10 cellular contexts compared by ENCODE assay signal in the genomic region with DNA sequence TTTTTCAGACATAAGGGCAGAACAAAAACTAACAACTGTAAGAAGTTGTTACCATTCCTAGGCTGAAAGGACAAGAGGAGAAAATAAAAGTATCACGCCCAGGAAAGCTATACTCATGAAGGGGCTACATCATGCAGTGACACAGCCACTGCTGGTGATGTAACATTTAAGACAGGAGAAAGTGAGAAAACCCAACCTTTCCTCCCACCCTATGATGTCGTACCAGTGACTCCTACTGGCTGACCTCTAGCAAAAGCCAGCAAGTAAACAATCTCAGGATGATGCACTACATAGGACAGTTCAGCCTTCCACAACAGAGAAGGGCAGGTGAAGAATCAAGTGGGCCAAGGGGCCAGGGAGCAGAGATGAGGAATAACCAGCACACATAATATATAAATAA. TPM values are rescaled to one million over a fixed set of nuclear protein-coding genes. Genes with fewer than 3 reads are reported as not detected.
DNase-seq lines count a peak whose midpoint lies in the region; ATAC-seq and TF ChIP-seq lines count a peak whose summit lies in the region.
"Had no signal": no experiment of that assay in that cellular context is flagged by ENCODE, and none has a peak within 500 bp of the region (broad histone marks: within the 10 kb centered on the region; RNA-seq: fewer than 3 reads in every experiment).

No MANE protein-coding gene starts in this region.

- H3K9me2 ChIP-seq in DOHH2 (replicated peaks; ENCODE audit: control insufficient read depth, low read length) (no peaks in the 10 kb centered on the region), HCT116 (ENCODE audit: insufficient read depth) (no peaks in the 10 kb centered on the region)

- H3K4me1 ChIP-seq in DOHH2 (ENCODE audit: control insufficient read depth, low read length) (peaks cover 6% of the 10 kb centered on the region), HCT116 (ENCODE audit: control insufficient read depth in 1 of 2, insufficient read depth in 2 of 2, low read length in 2 of 2) (no peaks in the 10 kb centered on the region), lower lobe of right lung (no peaks in the 10 kb centered on the region)

- DNase-seq in HCT116 (ENCODE audit: low read depth, low spot score) = peak; percentile 34
- DNase-seq in RWPE1 (ENCODE audit: low spot score) = peak; percentile 13
- peak; percentile 75 for DNase-seq in iPS-NIHi7 (ENCODE audit: extremely low spot score)
- no peak for DNase-seq in stimulated activated CD4-positive, alpha-beta T cell treated with anti-CD3 and anti-CD28 coated beads, Interleukin-4, amount 100 ng/mL, for 1 hour
- no peak for DNase-seq in NCI-H526 treated with DMSO at 0.1 percent for 48 hours (lab: John Stamatoyannopoulos, UW)
- DNase-seq in hypothalamus (lab: John Stamatoyannopoulos, UW) = no peak
- no peak for DNase-seq in lower lobe of right lung
- DNase-seq: DMS79, NCI-H1417 treated with DMSO at 0.1 percent for 48 hours had no signal

- intact Hi-C loops in HCT116 (cut with micrococcal nuclease) (no loop called here), lower lobe of right lung (cut with DNase I) (no loop called here)

- no peak overlapping the region for H3K9ac ChIP-seq in HCT116 (ENCODE audit: low read length)

- H3F3A ChIP-seq in DOHH2 (ENCODE audit: control insufficient read depth, insufficient read depth) = no peaks in the 10 kb centered on the region

- TF ChIP-seq RAD21 in HCT116 (IDR thresholded peaks at IDR 0.05; ENCODE audit: low read depth) = peak; percentile 60

- CTCF ChIA-PET in HCT116 (lab: Charles Lee) (interaction anchor here (1.0 kb wide), 1 partner anchor 399 kb away, joined by 4 read pairs; no protein-coding TSS in a partner anchor), RWPE1 (lab: Yijun Ruan, JAX) (no interaction called here)

- no peak overlapping the region for H3K4me2 ChIP-seq in DOHH2 (ENCODE audit: low read length)
- H3K4me2 ChIP-seq in HCT116 (ENCODE audit: low read length) = no peak overlapping the region

- H3K4me3 ChIP-seq in DOHH2 (ENCODE audit: low read length) = no peak overlapping the region
- no peak overlapping the region for H3K4me3 ChIP-seq in HCT116 (replicated peaks in 1 of 2; ENCODE audit: low read depth in 1 of 2, low read length in 2 of 2)
- no peak overlapping the region for H3K4me3 ChIP-seq in lower lobe of right lung

- H2AFZ ChIP-seq in HCT116 (ENCODE audit: low read depth, low read length, poor library complexity, severe bottlenecking) = no peak overlapping the region

- peak; percentile 94 for ATAC-seq in HCT116
- no peak for ATAC-seq in lower lobe of right lung

- H3K27me3 ChIP-seq in DOHH2 (ENCODE audit: control insufficient read depth, low read length) = no peaks in the 10 kb centered on the region
- peaks cover 19% of the 10 kb centered on the region; the same call in 1 of the 2 replicates for H3K27me3 ChIP-seq in HCT116 (ENCODE audit: insufficient read depth, low read length)
- H3K27me3 ChIP-seq in lower lobe of right lung (ENCODE audit: low read depth) = no peaks in the 10 kb centered on the region

- RAD21 ChIA-PET in HCT116 (lab: Charles Lee; ENCODE audit: low non-redundant PET in 1 of 2, low total read pairs in 2 of 2, uncharacterized antibody in 2 of 2, unreplicated experiment in 2 of 2) = no interaction called here

- H3K9me3 ChIP-seq in DOHH2 (ENCODE audit: control insufficient read depth, insufficient read depth, low read length) (no peaks in the 10 kb centered on the region), HCT116 (ENCODE audit: control insufficient read depth in 1 of 2, insufficient read depth in 1 of 2, low read depth in 1 of 2, low read length in 2 of 2) (no peaks in the 10 kb centered on the region), lower lobe of right lung (no peaks in the 10 kb centered on the region)

- no peak overlapping the region for H3K27ac ChIP-seq in DOHH2 (ENCODE audit: low read depth, low read length)
- no peak overlapping the region for H3K27ac ChIP-seq in HCT116 (ENCODE audit: low read depth, low read length)
- no peak overlapping the region for H3K27ac ChIP-seq in RWPE1
- no peak overlapping the region for H3K27ac ChIP-seq in lower lobe of right lung

- no peak for TF ChIP-seq POLR2A in HCT116 (IDR thresholded peaks at IDR 0.05; ENCODE audit: borderline replicate concordance, extremely low read depth, insufficient read depth, insufficient read length)

- POLR2A ChIA-PET in HCT116 (lab: Charles Lee) = no interaction called here
- POLR2A ChIA-PET in RWPE1 (lab: Yijun Ruan, JAX; ENCODE audit: low non-redundant PET) = no interaction called here

- BruUV-seq in HCT116 (replicated peaks; lab: Mats Ljungman, UMichigan) = no TSS peak

- H4K20me1 ChIP-seq in DOHH2 (ENCODE audit: control insufficient read depth, insufficient read depth, low read depth, low read length) (no peaks in the 10 kb centered on the region), HCT116 (ENCODE audit: insufficient read depth) (no peaks in the 10 kb centered on the region)

- H3K36me3 ChIP-seq in DOHH2 (ENCODE audit: control insufficient read depth, low read length) (no peaks in the 10 kb centered on the region), HCT116 (ENCODE audit: control insufficient read depth in 1 of 2, insufficient read depth in 2 of 2, low read length in 2 of 2) (no peaks in the 10 kb centered on the region), lower lobe of right lung (no peaks in the 10 kb centered on the region)

- H3K79me2 ChIP-seq in DOHH2 (ENCODE audit: control insufficient read depth, low read length) (no peaks in the 10 kb centered on the region), HCT116 (ENCODE audit: insufficient read depth, low read length) (no peaks in the 10 kb centered on the region)

- TF ChIP-seq CTCF in DOHH2 (IDR thresholded peaks at IDR 0.05; ENCODE audit: low read depth, low read length, poor library complexity, severe bottlenecking) (peak; percentile 64), HCT116 (IDR thresholded peaks at IDR 0.05 in 2 of 3, conservative IDR thresholded peaks at IDR 0.05 in 1 of 3; ENCODE audit: borderline replicate concordance in 1 of 3, insufficient read depth in 1 of 3, low read depth in 2 of 3, low read length in 2 of 3) (peak; percentile 20 to 60 (median 45); a peak in 5 of 6 replicates), RWPE1 (conservative IDR thresholded peaks at IDR 0.05; ENCODE audit: low read depth) (no peak), lower lobe of right lung (IDR thresholded peaks at IDR 0.05) (no peak)

TF ChIP-seq in HCT116, 20 proteins besides CTCF, POLR2A, EP300 and RAD21:
- TF ChIP-seq EZH2phosphoT487 (IDR thresholded peaks at IDR 0.05; ENCODE audit: borderline replicate concordance) (no peak), SP1 (IDR thresholded peaks at IDR 0.05; ENCODE audit: low read depth) (no peak), ELF1 (IDR thresholded peaks at IDR 0.05; ENCODE audit: borderline replicate concordance, low read depth) (no peak), ZFX (IDR thresholded peaks at IDR 0.05) (no peak), JUND (IDR thresholded peaks at IDR 0.05) (no peak), SIN3A (IDR thresholded peaks at IDR 0.05; ENCODE audit: low read depth) (no peak), SRF (IDR thresholded peaks at IDR 0.05; ENCODE audit: low read depth) (no peak), FOSL1 (IDR thresholded peaks at IDR 0.05; ENCODE audit: low read depth) (no peak), YY1 (IDR thresholded peaks at IDR 0.05; ENCODE audit: extremely low read depth, insufficient replicate concordance, low read depth, low read length) (no peak), POLR2AphosphoS5 (IDR thresholded peaks at IDR 0.05; ENCODE audit: low read depth, low read length) (no peak)
- TF ChIP-seq, protein P1, sequence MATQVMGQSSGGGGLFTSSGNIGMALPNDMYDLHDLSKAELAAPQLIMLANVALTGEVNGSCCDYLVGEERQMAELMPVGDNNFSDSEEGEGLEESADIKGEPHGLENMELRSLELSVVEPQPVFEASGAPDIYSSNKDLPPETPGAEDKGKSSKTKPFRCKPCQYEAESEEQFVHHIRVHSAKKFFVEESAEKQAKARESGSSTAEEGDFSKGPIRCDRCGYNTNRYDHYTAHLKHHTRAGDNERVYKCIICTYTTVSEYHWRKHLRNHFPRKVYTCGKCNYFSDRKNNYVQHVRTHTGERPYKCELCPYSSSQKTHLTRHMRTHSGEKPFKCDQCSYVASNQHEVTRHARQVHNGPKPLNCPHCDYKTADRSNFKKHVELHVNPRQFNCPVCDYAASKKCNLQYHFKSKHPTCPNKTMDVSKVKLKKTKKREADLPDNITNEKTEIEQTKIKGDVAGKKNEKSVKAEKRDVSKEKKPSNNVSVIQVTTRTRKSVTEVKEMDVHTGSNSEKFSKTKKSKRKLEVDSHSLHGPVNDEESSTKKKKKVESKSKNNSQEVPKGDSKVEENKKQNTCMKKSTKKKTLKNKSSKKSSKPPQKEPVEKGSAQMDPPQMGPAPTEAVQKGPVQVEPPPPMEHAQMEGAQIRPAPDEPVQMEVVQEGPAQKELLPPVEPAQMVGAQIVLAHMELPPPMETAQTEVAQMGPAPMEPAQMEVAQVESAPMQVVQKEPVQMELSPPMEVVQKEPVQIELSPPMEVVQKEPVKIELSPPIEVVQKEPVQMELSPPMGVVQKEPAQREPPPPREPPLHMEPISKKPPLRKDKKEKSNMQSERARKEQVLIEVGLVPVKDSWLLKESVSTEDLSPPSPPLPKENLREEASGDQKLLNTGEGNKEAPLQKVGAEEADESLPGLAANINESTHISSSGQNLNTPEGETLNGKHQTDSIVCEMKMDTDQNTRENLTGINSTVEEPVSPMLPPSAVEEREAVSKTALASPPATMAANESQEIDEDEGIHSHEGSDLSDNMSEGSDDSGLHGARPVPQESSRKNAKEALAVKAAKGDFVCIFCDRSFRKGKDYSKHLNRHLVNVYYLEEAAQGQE (IDR thresholded peaks at IDR 0.05; ENCODE audit: low read depth) = no peak

RNA-seq across cellular contexts. Expression of a gene that starts 14.0 kb away (rescaled TPM):
- total RNA-seq in HCT116 (2021; ENCODE audit: unreplicated experiment) (not detected), lower lobe of right lung (not detected)
- polyA plus RNA-seq in HCT116 (2012) = not detected in 2 replicates

RNA-seq across cellular contexts. Expression of a gene that starts 24.0 kb away (rescaled TPM):
- not detected for total RNA-seq in HCT116 (2021; ENCODE audit: unreplicated experiment)
- not detected in 2 replicates for polyA plus RNA-seq in HCT116 (2012)
- total RNA-seq in lower lobe of right lung = 0.53 TPM

RNA-seq across cellular contexts. Expression of a gene that starts 28.2 kb away (rescaled TPM):
- total RNA-seq in HCT116 (2021; ENCODE audit: unreplicated experiment) = not detected
- not detected in 2 replicates for polyA plus RNA-seq in HCT116 (2012)
- total RNA-seq in lower lobe of right lung = 8.2 TPM

RNA-seq across cellular contexts. Expression of a gene that starts 36.5 kb away (rescaled TPM):
- not detected for total RNA-seq in HCT116 (2021; ENCODE audit: unreplicated experiment)
- not detected in 2 replicates for polyA plus RNA-seq in HCT116 (2012)
- not detected for total RNA-seq in lower lobe of right lung

RNA-seq across cellular contexts. Expression of a gene that starts 49.4 kb away (rescaled TPM):
- not detected for total RNA-seq in HCT116 (2021; ENCODE audit: unreplicated experiment)
- polyA plus RNA-seq in HCT116 (2012) = not detected in 2 replicates
- total RNA-seq in lower lobe of right lung = not detected

Comparison
In these comparisons a context has a peak if more than half of its experiments do, and no peak if none do; other contexts are left out.
1. CTCF ChIP-seq: peak in DOHH2 (single experiment) and HCT116 (3 of 3); none in RWPE1 (single experiment) and lower lobe of right lung (single experiment).
2. DNase-seq: peak in HCT116 (single experiment), RWPE1 (single experiment) and iPS-NIHi7 (single experiment); none in stimulated activated CD4-positive, alpha-beta T cell treated with anti-CD3 and anti-CD28 coated beads, Interleukin-4, amount 100 ng/mL, for 1 hour (single experiment), NCI-H526 treated with DMSO at 0.1 percent for 48 hours (single experiment), hypothalamus (0 of 51) and lower lobe of right lung (single experiment).